In genomic region chr22:43110444-43110926, GRCh38 we compare ENCODE assay signal across 8 cellular contexts. TPM values are rescaled to one million over a fixed set of nuclear protein-coding genes. Genes with fewer than 3 reads are reported as not detected.
A peak's percentile ranks its signal among the peaks of the same experiment; 100 is the strongest.
DNase-seq lines count a peak whose midpoint lies in the region; ATAC-seq and TF ChIP-seq lines count a peak whose summit lies in the region.

TSS of gene BIK (plus strand) at chr22:43110750. CDS start at chr22:43124023, 13,273 bp downstream.

- no peaks in the 10 kb centered on the region for H3K36me3 ChIP-seq in effector memory CD4-positive, alpha-beta T cell (ENCODE audit: control insufficient read depth, insufficient read depth, low read length)
- H3K36me3 ChIP-seq in mucosa of descending colon (ENCODE audit: low read depth): no peaks in the 10 kb centered on the region
- H3K36me3 ChIP-seq in thymus (ENCODE audit: control insufficient read depth, insufficient read depth): no peaks in the 10 kb centered on the region

- intact Hi-C loops in mucosa of descending colon (cut with DNase I, micrococcal nuclease): no loop called here

- no peaks in the 10 kb centered on the region for H3K27me3 ChIP-seq in effector memory CD4-positive, alpha-beta T cell (replicated peaks; ENCODE audit: control insufficient read depth, insufficient read depth, low read length, poor library complexity, severe bottlenecking)
- H3K27me3 ChIP-seq in thymus (ENCODE audit: control insufficient read depth, insufficient read depth): no peaks in the 10 kb centered on the region

- peak; percentile 73 for ATAC-seq in mucosa of descending colon
- ATAC-seq in GM18511 (IDR thresholded peaks at IDR 0.05; ENCODE audit: unreplicated experiment): no peak

- under 1% methylated on average over 49 of the region's 49 CpGs for WGBS in thymus

- DNase-seq in NCI-H2029 (lab: John Stamatoyannopoulos, UW) (peak; percentile 33), mucosa of descending colon (peak; percentile 70 to 80 (median 78))
- DNase-seq in activated CD4-positive, alpha-beta T cell treated with anti-CD3 and anti-CD28 coated beads, Interleukin-2, amount 50 U/mL, for 24 hours (ENCODE audit: low read depth in 1 of 2, low spot score in 1 of 2): peak; percentile 13 to 16
- peak; percentile 27 to 31 (median 29) for DNase-seq in effector memory CD4-positive, alpha-beta T cell

- H3K4me3 ChIP-seq in effector memory CD4-positive, alpha-beta T cell (ENCODE audit: insufficient read depth, low read depth, low read length, poor library complexity, severe bottlenecking): peak within 1 kb of the TSS; percentile 82
- H3K4me3 ChIP-seq in mucosa of descending colon: peak within 1 kb of the TSS; percentile 27
- H3K4me3 ChIP-seq in thymus (ENCODE audit: low read length): peak within 1 kb of the TSS; percentile 66

- peak; percentile 55 for TF ChIP-seq POLR2A in GM18526 (IDR thresholded peaks at IDR 0.05; ENCODE audit: extremely low read depth, insufficient read length)

- no peaks in the 10 kb centered on the region for H3K9me3 ChIP-seq in effector memory CD4-positive, alpha-beta T cell (ENCODE audit: control insufficient read depth, low read length)
- H3K9me3 ChIP-seq in mucosa of descending colon: no peaks in the 10 kb centered on the region
- H3K9me3 ChIP-seq in thymus (ENCODE audit: control insufficient read depth): no peaks in the 10 kb centered on the region

- H3K27ac ChIP-seq in 22Rv1: peak within 1 kb of the TSS; percentile 37; the same call in 1 of the 2 replicates
- peak within 1 kb of the TSS; percentile 8 for H3K27ac ChIP-seq in effector memory CD4-positive, alpha-beta T cell (ENCODE audit: insufficient read depth, low read length, poor library complexity, severe bottlenecking)
- H3K27ac ChIP-seq in thymus (ENCODE audit: low read depth): no peak within 1 kb of the TSS

- no peak for TF ChIP-seq CTCF in 22Rv1 (IDR thresholded peaks at IDR 0.05)
- TF ChIP-seq CTCF in mucosa of descending colon (IDR thresholded peaks at IDR 0.05): no peak

- peaks cover 8% of the 10 kb centered on the region for H3K4me1 ChIP-seq in effector memory CD4-positive, alpha-beta T cell (ENCODE audit: control insufficient read depth, insufficient read depth, low read length, poor library complexity, severe bottlenecking)
- H3K4me1 ChIP-seq in mucosa of descending colon (ENCODE audit: low read depth): peaks cover 27% of the 10 kb centered on the region
- H3K4me1 ChIP-seq in thymus (ENCODE audit: control insufficient read depth, insufficient read depth, low read length): no peaks in the 10 kb centered on the region

RNA-seq across cellular contexts. Expression of gene BIK, which starts in this region (rescaled TPM):
- 10 to 100 TPM in 2 of 3 donors, 1 to 10 TPM in 1; 8.4 to 28.3 (median 20.6) TPM for total RNA-seq in mucosa of descending colon
- 5.5 TPM for polyA plus RNA-seq in thymus

Comparison
In these comparisons a context has a peak if more than half of its experiments do, and no peak if none do; other contexts are left out.
1. DNase-seq: peak in every context shown above with its lines; median percentile 78 in mucosa of descending colon; 33 in NCI-H2029; 29 in effector memory CD4-positive, alpha-beta T cell; 14 in activated CD4-positive, alpha-beta T cell treated with anti-CD3 and anti-CD28 coated beads, Interleukin-2, amount 50 U/mL, for 24 hours.
2. H3K4me3 ChIP-seq: peak in every context shown above with its lines; median percentile 82 in effector memory CD4-positive, alpha-beta T cell; 66 in thymus; 27 in mucosa of descending colon.